In the genomic region with DNA sequence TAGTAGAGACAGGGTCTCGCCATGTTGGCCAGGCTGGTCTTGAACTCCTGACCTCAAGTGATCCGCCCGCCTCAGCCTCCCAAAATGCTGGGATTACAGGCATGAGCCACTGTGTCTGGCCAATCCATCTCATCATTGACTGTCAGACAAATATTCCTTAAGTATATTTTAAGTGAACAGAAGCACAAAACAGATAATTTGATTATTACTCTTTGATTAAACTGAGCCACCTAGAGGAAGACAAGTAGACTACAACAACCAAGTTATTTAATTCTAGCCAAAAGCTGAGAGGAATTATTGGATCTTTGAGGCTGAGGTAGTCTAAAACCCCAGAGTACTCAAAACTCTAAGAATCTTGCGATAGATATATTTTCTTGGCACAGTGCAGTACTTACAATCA, we compare ENCODE assay signal across 1 cellular context.
TF ChIP-seq lines count a peak whose summit lies in the region.

No MANE protein-coding gene starts in this region.

TF ChIP-seq in SK-N-SH, 30 proteins besides CTCF, POLR2A, EP300 and RAD21 (continued from another document):
- no peak for TF ChIP-seq TAF1 (IDR thresholded peaks at IDR 0.05; ENCODE audit: borderline replicate concordance, low read depth, low read length)
- TF ChIP-seq, protein P1, sequence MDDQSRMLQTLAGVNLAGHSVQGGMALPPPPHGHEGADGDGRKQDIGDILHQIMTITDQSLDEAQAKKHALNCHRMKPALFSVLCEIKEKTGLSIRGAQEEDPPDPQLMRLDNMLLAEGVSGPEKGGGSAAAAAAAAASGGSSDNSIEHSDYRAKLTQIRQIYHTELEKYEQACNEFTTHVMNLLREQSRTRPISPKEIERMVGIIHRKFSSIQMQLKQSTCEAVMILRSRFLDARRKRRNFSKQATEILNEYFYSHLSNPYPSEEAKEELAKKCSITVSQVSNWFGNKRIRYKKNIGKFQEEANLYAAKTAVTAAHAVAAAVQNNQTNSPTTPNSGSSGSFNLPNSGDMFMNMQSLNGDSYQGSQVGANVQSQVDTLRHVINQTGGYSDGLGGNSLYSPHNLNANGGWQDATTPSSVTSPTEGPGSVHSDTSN (IDR thresholded peaks at IDR 0.05) = no peak
- no peak for TF ChIP-seq ELF1 (IDR thresholded peaks at IDR 0.05)
- no peak for TF ChIP-seq SMC3 (IDR thresholded peaks at IDR 0.05; ENCODE audit: low read depth, low read length)
- TF ChIP-seq RCOR1 (IDR thresholded peaks at IDR 0.05; ENCODE audit: low read length) = no peak
- no peak for TF ChIP-seq POLR2AphosphoS5 (IDR thresholded peaks at IDR 0.05; ENCODE audit: low read depth, low read length)
- TF ChIP-seq, protein P2, sequence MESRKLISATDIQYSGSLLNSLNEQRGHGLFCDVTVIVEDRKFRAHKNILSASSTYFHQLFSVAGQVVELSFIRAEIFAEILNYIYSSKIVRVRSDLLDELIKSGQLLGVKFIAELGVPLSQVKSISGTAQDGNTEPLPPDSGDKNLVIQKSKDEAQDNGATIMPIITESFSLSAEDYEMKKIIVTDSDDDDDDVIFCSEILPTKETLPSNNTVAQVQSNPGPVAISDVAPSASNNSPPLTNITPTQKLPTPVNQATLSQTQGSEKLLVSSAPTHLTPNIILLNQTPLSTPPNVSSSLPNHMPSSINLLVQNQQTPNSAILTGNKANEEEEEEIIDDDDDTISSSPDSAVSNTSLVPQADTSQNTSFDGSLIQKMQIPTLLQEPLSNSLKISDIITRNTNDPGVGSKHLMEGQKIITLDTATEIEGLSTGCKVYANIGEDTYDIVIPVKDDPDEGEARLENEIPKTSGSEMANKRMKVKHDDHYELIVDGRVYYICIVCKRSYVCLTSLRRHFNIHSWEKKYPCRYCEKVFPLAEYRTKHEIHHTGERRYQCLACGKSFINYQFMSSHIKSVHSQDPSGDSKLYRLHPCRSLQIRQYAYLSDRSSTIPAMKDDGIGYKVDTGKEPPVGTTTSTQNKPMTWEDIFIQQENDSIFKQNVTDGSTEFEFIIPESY (IDR thresholded peaks at IDR 0.05; ENCODE audit: borderline replicate concordance, low read depth) = no peak
- TF ChIP-seq SIN3A (IDR thresholded peaks at IDR 0.05; ENCODE audit: borderline replicate concordance, low read depth, low read length) = no peak
- TF ChIP-seq, protein P3, sequence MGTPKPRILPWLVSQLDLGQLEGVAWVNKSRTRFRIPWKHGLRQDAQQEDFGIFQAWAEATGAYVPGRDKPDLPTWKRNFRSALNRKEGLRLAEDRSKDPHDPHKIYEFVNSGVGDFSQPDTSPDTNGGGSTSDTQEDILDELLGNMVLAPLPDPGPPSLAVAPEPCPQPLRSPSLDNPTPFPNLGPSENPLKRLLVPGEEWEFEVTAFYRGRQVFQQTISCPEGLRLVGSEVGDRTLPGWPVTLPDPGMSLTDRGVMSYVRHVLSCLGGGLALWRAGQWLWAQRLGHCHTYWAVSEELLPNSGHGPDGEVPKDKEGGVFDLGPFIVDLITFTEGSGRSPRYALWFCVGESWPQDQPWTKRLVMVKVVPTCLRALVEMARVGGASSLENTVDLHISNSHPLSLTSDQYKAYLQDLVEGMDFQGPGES (IDR thresholded peaks at IDR 0.05; ENCODE audit: low read depth, low read length) = no peak
- TF ChIP-seq TEAD4 (IDR thresholded peaks at IDR 0.05; ENCODE audit: borderline replicate concordance, insufficient read depth) = no peak
- TF ChIP-seq GATA2 (CRISPR knock-in tag; IDR thresholded peaks at IDR 0.05) = no peak
- no peak for TF ChIP-seq JUND (IDR thresholded peaks at IDR 0.05)
- TF ChIP-seq, protein P4, sequence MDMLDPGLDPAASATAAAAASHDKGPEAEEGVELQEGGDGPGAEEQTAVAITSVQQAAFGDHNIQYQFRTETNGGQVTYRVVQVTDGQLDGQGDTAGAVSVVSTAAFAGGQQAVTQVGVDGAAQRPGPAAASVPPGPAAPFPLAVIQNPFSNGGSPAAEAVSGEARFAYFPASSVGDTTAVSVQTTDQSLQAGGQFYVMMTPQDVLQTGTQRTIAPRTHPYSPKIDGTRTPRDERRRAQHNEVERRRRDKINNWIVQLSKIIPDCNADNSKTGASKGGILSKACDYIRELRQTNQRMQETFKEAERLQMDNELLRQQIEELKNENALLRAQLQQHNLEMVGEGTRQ (IDR thresholded peaks at IDR 0.05; ENCODE audit: borderline replicate concordance, low read depth, low read length) = no peak
